16 cellular contexts compared by ENCODE assay signal in the genomic region with DNA sequence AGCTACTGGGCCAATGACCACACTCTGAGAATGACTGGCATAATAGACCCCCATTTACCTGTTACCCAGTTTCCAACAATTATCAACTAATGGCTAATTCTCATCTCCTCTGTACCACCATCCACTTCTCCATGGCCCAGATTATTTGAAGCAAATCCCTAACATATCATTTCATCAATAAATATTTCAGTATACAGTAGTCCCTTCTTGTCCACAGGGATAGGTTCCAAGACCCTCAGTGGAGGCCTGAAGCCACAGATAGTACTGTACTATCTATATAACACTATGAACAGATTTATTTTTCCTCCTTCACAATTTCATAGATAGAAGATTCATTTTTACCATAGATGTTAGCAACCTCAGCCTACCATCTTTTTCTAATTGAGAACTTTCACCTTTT.
A peak's percentile ranks its signal among the peaks of the same experiment; 100 is the strongest.
DNase-seq lines count a peak whose midpoint lies in the region; ATAC-seq, FAIRE-seq and TF ChIP-seq lines count a peak whose summit lies in the region.
"Had no signal": no experiment of that assay in that cellular context is flagged by ENCODE, and none has a peak within 500 bp of the region (broad histone marks: within the 10 kb centered on the region; RNA-seq: fewer than 3 reads in every experiment).

No MANE protein-coding gene starts in this region.

- TF ChIP-seq CTCF in 22Rv1 (IDR thresholded peaks at IDR 0.05) (no peak), Calu3 (IDR thresholded peaks at IDR 0.05; ENCODE audit: unreplicated experiment) (no peak), RWPE2 (IDR thresholded peaks at IDR 0.05; ENCODE audit: poor library complexity, severe bottlenecking) (no peak), keratinocyte (optimal IDR thresholded peaks at IDR 0.05 in 1 of 3, IDR thresholded peaks at IDR 0.05 in 1 of 3, conservative IDR thresholded peaks at IDR 0.05 in 1 of 3; ENCODE audit: extremely low read depth in 1 of 3, insufficient read depth in 2 of 3, low read length in 3 of 3) (no peak)

- H2AFZ ChIP-seq in keratinocyte (ENCODE audit: control insufficient read depth, low read length): no peak overlapping the region

- H3K36me3 ChIP-seq in RWPE2 (ENCODE audit: low read depth): no peaks in the 10 kb centered on the region
- no peaks in the 10 kb centered on the region for H3K36me3 ChIP-seq in keratinocyte (ENCODE audit: control insufficient read depth in 2 of 2, extremely low read depth in 1 of 2, insufficient read depth in 2 of 2, low read length in 2 of 2)
- H3K36me3 ChIP-seq: MG63 had no signal

- BruUV-seq in Calu3 (replicated peaks; lab: Mats Ljungman, UMichigan): TSS peak; percentile 83

- H3K27me3 ChIP-seq in RWPE2 (ENCODE audit: insufficient read depth, poor library complexity, severe bottlenecking) (no peaks in the 10 kb centered on the region), keratinocyte (ENCODE audit: control insufficient read depth, extremely low read depth, insufficient read depth, low read length) (no peaks in the 10 kb centered on the region)
- H3K27me3 ChIP-seq: MG63 had no signal

- H3K4me1 ChIP-seq in RWPE2 (ENCODE audit: insufficient read depth, poor library complexity, severe bottlenecking) (peaks cover 13% of the 10 kb centered on the region), keratinocyte (ENCODE audit: control insufficient read depth, extremely low read depth, insufficient read depth, low read length) (peaks cover 8% of the 10 kb centered on the region)

- H3K36me3 Mint-ChIP-seq in Calu3 (ENCODE audit: insufficient read depth, unreplicated experiment): peaks cover 20% of the 10 kb centered on the region

- H3K27me3 Mint-ChIP-seq in Calu3 (ENCODE audit: unreplicated experiment): no peaks in the 10 kb centered on the region

- ATAC-seq in RWPE2 (ENCODE audit: low read depth): no peak; the same call in 2 of the 3 replicates
- no peak for ATAC-seq in GM18861 (IDR thresholded peaks at IDR 0.05; ENCODE audit: unreplicated experiment)
- no peak for ATAC-seq in GM18870 (IDR thresholded peaks at IDR 0.05; ENCODE audit: unreplicated experiment)

- DNase-seq in Calu3 (no peak), RWPE2 (ENCODE audit: low spot score) (no peak), keratinocyte (ENCODE audit: low read depth, low spot score) (no peak), SW 1271 (lab: John Stamatoyannopoulos, UW) (no peak), H54 (ENCODE audit: insufficient read length, low spot score) (no peak)
- DNase-seq: MG63, NCI-H1092 treated with DMSO at 0.1 percent for 48 hours, NCI-H1694, NCI-H2107, NCI-H2227 treated with DMSO at 0.1 percent for 48 hours, NCI-H524, SIG-M5 had no signal

- H3K27ac Mint-ChIP-seq in Calu3 (ENCODE audit: unreplicated experiment): peak overlapping the region; percentile 83

- no peaks in the 10 kb centered on the region for H4K20me1 ChIP-seq in keratinocyte (ENCODE audit: control insufficient read depth, extremely low read depth, insufficient read depth, low read length)

- dilution Hi-C loops in keratinocyte (cut with MboI; ENCODE audit: extremely low pct_ligation_motif_present, low sequenced_read_pairs): no loop called here

- peaks cover 3% of the 10 kb centered on the region for H3K9me3 Mint-ChIP-seq in Calu3 (ENCODE audit: low read depth, unreplicated experiment)

- peaks cover 57% of the 10 kb centered on the region for H3K4me1 Mint-ChIP-seq in Calu3 (ENCODE audit: low read depth, unreplicated experiment)

- H3K4me2 ChIP-seq in keratinocyte (ENCODE audit: control insufficient read depth, extremely low read depth, insufficient read depth, low read depth, low read length): peak overlapping the region; percentile 40
- H3K4me2 ChIP-seq: KMS-11 had no signal

- intact Hi-C loops in Calu3 (cut with micrococcal nuclease; ENCODE audit: unreplicated experiment): loop anchor here (10.0 kb wide), 1 partner anchor 496 kb away; a partner anchor contains a TSS

- TF ChIP-seq POLR2A in H54 (IDR thresholded peaks at IDR 0.05; ENCODE audit: low read depth, low read length): no peak

- H3K9ac ChIP-seq in keratinocyte (ENCODE audit: control insufficient read depth, extremely low read depth, insufficient read depth, low read length): no peak overlapping the region
- H3K9ac ChIP-seq: KMS-11 had no signal

- no peaks in the 10 kb centered on the region for H3K79me2 ChIP-seq in keratinocyte (ENCODE audit: control insufficient read depth, insufficient read depth, low read length)

- H3K9me1 ChIP-seq in keratinocyte (ENCODE audit: control insufficient read depth, extremely low read depth, insufficient read depth, low read length): no peaks in the 10 kb centered on the region

- peak overlapping the region; percentile 34 for H3K4me3 Mint-ChIP-seq in Calu3 (ENCODE audit: low read depth, unreplicated experiment)

- H3K9me3 ChIP-seq in RWPE2 (ENCODE audit: severe bottlenecking): no peaks in the 10 kb centered on the region
- H3K9me3 ChIP-seq in keratinocyte (ENCODE audit: control insufficient read depth, low read depth, low read length): no peaks in the 10 kb centered on the region
- H3K9me3 ChIP-seq: MG63 had no signal

- FAIRE-seq in keratinocyte (lab: Jason Lieb, UNC): no peak
- FAIRE-seq in H54 (lab: Jason Lieb, UNC): no peak

- CTCF ChIA-PET in Calu3 (lab: Charles Lee): interaction anchor here (1.8 kb wide), 1 partner anchor 168 kb away, joined by 5 read pairs; no protein-coding TSS in a partner anchor

- H3K4me3 ChIP-seq in RWPE2 (ENCODE audit: severe bottlenecking) (no peak overlapping the region), keratinocyte (ENCODE audit: control insufficient read depth in 2 of 3, extremely low read depth in 1 of 3, insufficient read depth in 2 of 3, low read depth in 1 of 3, low read length in 3 of 3) (no peak overlapping the region)
- H3K4me3 ChIP-seq: MG63 had no signal

- H3K27ac ChIP-seq in 22Rv1 (peak overlapping the region; percentile 26), RWPE2 (ENCODE audit: poor library complexity, severe bottlenecking) (peak overlapping the region; percentile 29), keratinocyte (ENCODE audit: control insufficient read depth, insufficient read depth, low read length) (peak overlapping the region; percentile 48)
- H3K27ac ChIP-seq: KMS-11 had no signal
